In the genomic region with DNA sequence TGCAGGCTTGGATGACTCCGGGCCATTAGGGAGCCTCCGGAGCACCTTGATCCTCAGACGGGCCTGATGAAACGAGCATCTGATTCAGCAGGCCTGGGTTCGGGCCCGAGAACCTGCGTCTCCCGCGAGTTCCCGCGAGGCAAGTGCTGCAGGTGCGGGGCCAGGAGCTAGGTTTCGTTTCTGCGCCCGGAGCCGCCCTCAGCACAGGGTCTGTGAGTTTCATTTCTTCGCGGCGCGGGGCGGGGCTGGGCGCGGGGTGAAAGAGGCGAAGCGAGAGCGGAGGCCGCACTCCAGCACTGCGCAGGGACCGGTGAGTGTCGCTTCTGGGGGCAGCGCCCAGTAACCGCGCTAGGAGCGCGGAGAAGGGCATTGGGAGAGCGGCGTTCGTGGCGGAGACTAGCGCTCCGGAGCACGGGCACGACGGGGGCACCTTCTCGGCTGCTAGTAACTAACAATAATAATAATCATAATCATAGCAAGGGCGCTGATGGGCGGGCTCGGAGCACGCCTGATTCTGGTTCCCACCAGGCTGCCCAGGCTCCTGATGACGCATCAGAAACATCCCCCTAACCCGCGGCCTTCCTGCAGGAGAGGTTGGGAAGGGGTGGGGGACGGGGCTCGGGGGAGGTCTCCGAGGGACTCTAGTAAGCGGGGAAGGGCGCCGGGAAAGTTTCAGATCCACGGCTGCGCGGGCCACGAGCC, we compare ENCODE assay signal across 8 cellular contexts. TPM values are rescaled to one million over a fixed set of nuclear protein-coding genes. Genes with fewer than 3 reads are reported as not detected.
DNase-seq lines count a peak whose midpoint lies in the region; ATAC-seq and TF ChIP-seq lines count a peak whose summit lies in the region.

A gene with protein sequence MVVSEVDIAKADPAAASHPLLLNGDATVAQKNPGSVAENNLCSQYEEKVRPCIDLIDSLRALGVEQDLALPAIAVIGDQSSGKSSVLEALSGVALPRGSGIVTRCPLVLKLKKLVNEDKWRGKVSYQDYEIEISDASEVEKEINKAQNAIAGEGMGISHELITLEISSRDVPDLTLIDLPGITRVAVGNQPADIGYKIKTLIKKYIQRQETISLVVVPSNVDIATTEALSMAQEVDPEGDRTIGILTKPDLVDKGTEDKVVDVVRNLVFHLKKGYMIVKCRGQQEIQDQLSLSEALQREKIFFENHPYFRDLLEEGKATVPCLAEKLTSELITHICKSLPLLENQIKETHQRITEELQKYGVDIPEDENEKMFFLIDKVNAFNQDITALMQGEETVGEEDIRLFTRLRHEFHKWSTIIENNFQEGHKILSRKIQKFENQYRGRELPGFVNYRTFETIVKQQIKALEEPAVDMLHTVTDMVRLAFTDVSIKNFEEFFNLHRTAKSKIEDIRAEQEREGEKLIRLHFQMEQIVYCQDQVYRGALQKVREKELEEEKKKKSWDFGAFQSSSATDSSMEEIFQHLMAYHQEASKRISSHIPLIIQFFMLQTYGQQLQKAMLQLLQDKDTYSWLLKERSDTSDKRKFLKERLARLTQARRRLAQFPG (plus strand): TSS at position 286 of the 702 bp plus-strand sequence. CDS start 5,832 bp downstream, outside the sequence.

- no peaks in the 10 kb centered on the region for H3K9me3 ChIP-seq in OCI-LY3 (ENCODE audit: insufficient read depth, low read length)
- no peaks in the 10 kb centered on the region for H3K9me3 ChIP-seq in ovary

- H3K4me1 Mint-ChIP-seq in glutamatergic neuron (ENCODE audit: low read depth, unreplicated experiment): peaks cover 8% of the 10 kb centered on the region

- peak; percentile 78 for DNase-seq in activated gamma-delta T cell treated with anti-CD3 and anti-CD28 coated beads, Interleukin-2, amount 50 U/mL, for 16 hours (ENCODE audit: low read depth)
- peak; percentile 52 for DNase-seq in glutamatergic neuron
- DNase-seq in ovary: peak; percentile 74 to 82 (median 79)
- DNase-seq in HK-2 (ENCODE audit: unreplicated experiment): no peak

- TF ChIP-seq POLR2A in ovary (IDR thresholded peaks at IDR 0.05): peak; percentile 44

- ATAC-seq in GM18502 (IDR thresholded peaks at IDR 0.05; ENCODE audit: poor library complexity, unreplicated experiment) (peak; percentile 84), HG02798 (IDR thresholded peaks at IDR 0.05; ENCODE audit: poor library complexity, unreplicated experiment) (peak; percentile 91)

- intact Hi-C loops in ovary (cut with DNase I): no loop called here

- H3K4me2 ChIP-seq in OCI-LY3 (ENCODE audit: low read length): peak within 1 kb of the TSS; percentile 66

- H3K27me3 ChIP-seq in OCI-LY3 (ENCODE audit: low read depth, low read length): no peaks in the 10 kb centered on the region
- H3K27me3 ChIP-seq in ovary: no peaks in the 10 kb centered on the region

- H3K36me3 Mint-ChIP-seq in glutamatergic neuron (ENCODE audit: unreplicated experiment): no peaks in the 10 kb centered on the region

- H3K79me2 ChIP-seq in OCI-LY3 (ENCODE audit: low read length): no peaks in the 10 kb centered on the region

- H3K4me3 Mint-ChIP-seq in glutamatergic neuron (ENCODE audit: unreplicated experiment): peak within 1 kb of the TSS; percentile 77

- H3K27ac Mint-ChIP-seq in glutamatergic neuron (ENCODE audit: unreplicated experiment): no peak within 1 kb of the TSS

- peaks cover 8% of the 10 kb centered on the region for H3K27me3 Mint-ChIP-seq in glutamatergic neuron (ENCODE audit: unreplicated experiment)

- no peaks in the 10 kb centered on the region for H3K36me3 ChIP-seq in OCI-LY3 (replicated peaks; ENCODE audit: low read depth, low read length)
- no peaks in the 10 kb centered on the region for H3K36me3 ChIP-seq in ovary

- H3K9ac ChIP-seq in OCI-LY3 (ENCODE audit: low read length): peak within 1 kb of the TSS; percentile 51

- H3K27ac ChIP-seq in OCI-LY3 (ENCODE audit: low read length) (no peak within 1 kb of the TSS), ovary (peak within 1 kb of the TSS; percentile 24 to 53), temporal lobe (ENCODE audit: low read depth, low read length) (peak within 1 kb of the TSS; percentile 19)

- TF ChIP-seq EP300 in ovary (IDR thresholded peaks at IDR 0.05): no peak

- H3K4me1 ChIP-seq in OCI-LY3 (ENCODE audit: low read length) (peaks cover 10% of the 10 kb centered on the region; the same call in 1 of the 2 replicates), ovary (ENCODE audit: insufficient read depth) (peaks cover 4% of the 10 kb centered on the region)

- 0 to 1% (median 1%) methylated on average over 59 to 62 of the region's 62 CpGs for WGBS in ovary, 3 donors

- peak within 1 kb of the TSS; percentile 67 for H3K4me3 ChIP-seq in OCI-LY3 (ENCODE audit: low read length)
- peak within 1 kb of the TSS; percentile 67 for H3K4me3 ChIP-seq in ovary

- peak within 1 kb of the TSS; percentile 72 for H2AFZ ChIP-seq in OCI-LY3 (ENCODE audit: low read depth, low read length)

- no peaks in the 10 kb centered on the region for H4K20me1 ChIP-seq in OCI-LY3 (ENCODE audit: insufficient read depth, low read length)

- H3K9me3 Mint-ChIP-seq in glutamatergic neuron (ENCODE audit: unreplicated experiment): peaks cover 3% of the 10 kb centered on the region

- no peak for TF ChIP-seq CTCF in OCI-LY3 (IDR thresholded peaks at IDR 0.05; ENCODE audit: low read depth, low read length)
- TF ChIP-seq CTCF in glutamatergic neuron (IDR thresholded peaks at IDR 0.05; ENCODE audit: partially characterized antibody, unreplicated experiment): no peak
- no peak for TF ChIP-seq CTCF in ovary (IDR thresholded peaks at IDR 0.05)

RNA-seq across cellular contexts. Expression of the gene that starts here (rescaled TPM):
- 1.5 TPM for total RNA-seq in glutamatergic neuron (ENCODE audit: unreplicated experiment)
- total RNA-seq in ovary: 10 to 100 TPM; 25.2 to 72.8 (median 43.5) TPM
- 100 to 1,000 TPM in 1 of 2 donors, 10 to 100 TPM in 1; 31.7 to 118 TPM for polyA plus RNA-seq in ovary
- 3.9 TPM for total RNA-seq in temporal lobe
